ENCODE assay signal across 1 cellular context in genomic region chr2:74481961-74482800, GRCh38.
TF ChIP-seq lines count a peak whose summit lies in the region.

No MANE protein-coding gene starts in this region.

TF ChIP-seq in HepG2, 621 proteins besides CTCF, POLR2A, EP300 and RAD21 (continued from another document and continues in another):
- TF ChIP-seq ZNF337 (CRISPR knock-in tag; IDR thresholded peaks at IDR 0.05; ENCODE audit: borderline replicate concordance, low read depth) (0 out of 2 replicates have a peak, but pooled peaks have one; percentile 84), ZBTB40 (IDR thresholded peaks at IDR 0.05) (no peak), ZBTB40 (CRISPR knock-in tag; IDR thresholded peaks at IDR 0.05) (no peak; the same call in 1 of the 2 replicates), ZNF800 (CRISPR knock-in tag; IDR thresholded peaks at IDR 0.05) (peak; percentile 86), YEATS2 (CRISPR knock-in tag; IDR thresholded peaks at IDR 0.05; ENCODE audit: borderline replicate concordance) (no peak), ZFP62 (CRISPR knock-in tag; IDR thresholded peaks at IDR 0.05) (no peak), ZNF326 (CRISPR knock-in tag; IDR thresholded peaks at IDR 0.05; ENCODE audit: borderline replicate concordance) (no peak; the same call in 1 of the 2 replicates), CC2D1A (CRISPR knock-in tag; IDR thresholded peaks at IDR 0.05) (no peak), ZNF841 (CRISPR knock-in tag; IDR thresholded peaks at IDR 0.05; ENCODE audit: borderline replicate concordance) (no peak), ZBTB34 (CRISPR knock-in tag; IDR thresholded peaks at IDR 0.05) (no peak; the same call in 1 of the 2 replicates), KLF11 (CRISPR knock-in tag; IDR thresholded peaks at IDR 0.05) (no peak; the same call in 1 of the 2 replicates), ZHX2 (IDR thresholded peaks at IDR 0.05; ENCODE audit: low read depth) (no peak; the same call in 1 of the 2 replicates), ZHX2 (CRISPR knock-in tag; IDR thresholded peaks at IDR 0.05; ENCODE audit: borderline replicate concordance) (peak; percentile 41; the same call in 1 of the 2 replicates), NAIF1 (CRISPR knock-in tag; IDR thresholded peaks at IDR 0.05; ENCODE audit: borderline replicate concordance) (no peak; the same call in 1 of the 2 replicates), THYN1 (CRISPR knock-in tag; IDR thresholded peaks at IDR 0.05; ENCODE audit: borderline replicate concordance, low read depth) (no peak), PPARG (CRISPR knock-in tag; conservative IDR thresholded peaks at IDR 0.05) (no peak), MXD4 (CRISPR knock-in tag; IDR thresholded peaks at IDR 0.05) (no peak), HHEX (CRISPR knock-in tag; IDR thresholded peaks at IDR 0.05) (no peak), ZNF672 (CRISPR knock-in tag; IDR thresholded peaks at IDR 0.05) (no peak), ZBTB26 (CRISPR knock-in tag; IDR thresholded peaks at IDR 0.05; ENCODE audit: borderline replicate concordance) (peak; percentile 36; the same call in 1 of the 2 replicates), PRDM4 (CRISPR knock-in tag; IDR thresholded peaks at IDR 0.05; ENCODE audit: borderline replicate concordance) (0 out of 2 replicates have a peak, but pooled peaks have one; percentile 15), KDM5A (IDR thresholded peaks at IDR 0.05; ENCODE audit: borderline replicate concordance, low read length) (no peak), ZFP90 (CRISPR knock-in tag; IDR thresholded peaks at IDR 0.05; ENCODE audit: borderline replicate concordance) (peak; percentile 47; the same call in 1 of the 2 replicates), MED1 (CRISPR knock-in tag; IDR thresholded peaks at IDR 0.05) (0 out of 2 replicates have a peak, but pooled peaks have one; percentile 40), YEATS4 (CRISPR knock-in tag; IDR thresholded peaks at IDR 0.05; ENCODE audit: borderline replicate concordance) (peak; percentile 83), TBL1XR1 (IDR thresholded peaks at IDR 0.05; ENCODE audit: borderline replicate concordance, low read length, partially characterized antibody) (no peak), CEBPB (IDR thresholded peaks at IDR 0.05; ENCODE audit: borderline replicate concordance, low read depth, low read length) (no peak), REPIN1 (CRISPR knock-in tag; IDR thresholded peaks at IDR 0.05; ENCODE audit: borderline replicate concordance, low read depth) (peak; percentile 80), PTBP1 (IDR thresholded peaks at IDR 0.05; ENCODE audit: low read depth, low read length, poor library complexity, severe bottlenecking) (no peak), ARNTL (CRISPR knock-in tag; IDR thresholded peaks at IDR 0.05) (no peak), NFRKB (IDR thresholded peaks at IDR 0.05) (no peak), STAG1 (CRISPR knock-in tag; IDR thresholded peaks at IDR 0.05) (peak; percentile 28), KLF6 (CRISPR knock-in tag; IDR thresholded peaks at IDR 0.05) (no peak), KLF15 (CRISPR knock-in tag; IDR thresholded peaks at IDR 0.05; ENCODE audit: borderline replicate concordance) (no peak; the same call in 1 of the 2 replicates), MXD3 (CRISPR knock-in tag; IDR thresholded peaks at IDR 0.05) (no peak), TEAD2 (CRISPR knock-in tag; IDR thresholded peaks at IDR 0.05) (no peak), ZNF577 (CRISPR knock-in tag; IDR thresholded peaks at IDR 0.05; ENCODE audit: borderline replicate concordance, low read depth) (peak; percentile 17; the same call in 1 of the 2 replicates), ZNF746 (CRISPR knock-in tag; IDR thresholded peaks at IDR 0.05) (no peak)
